ENCODE assay signal across 6 cellular contexts in the genomic region with DNA sequence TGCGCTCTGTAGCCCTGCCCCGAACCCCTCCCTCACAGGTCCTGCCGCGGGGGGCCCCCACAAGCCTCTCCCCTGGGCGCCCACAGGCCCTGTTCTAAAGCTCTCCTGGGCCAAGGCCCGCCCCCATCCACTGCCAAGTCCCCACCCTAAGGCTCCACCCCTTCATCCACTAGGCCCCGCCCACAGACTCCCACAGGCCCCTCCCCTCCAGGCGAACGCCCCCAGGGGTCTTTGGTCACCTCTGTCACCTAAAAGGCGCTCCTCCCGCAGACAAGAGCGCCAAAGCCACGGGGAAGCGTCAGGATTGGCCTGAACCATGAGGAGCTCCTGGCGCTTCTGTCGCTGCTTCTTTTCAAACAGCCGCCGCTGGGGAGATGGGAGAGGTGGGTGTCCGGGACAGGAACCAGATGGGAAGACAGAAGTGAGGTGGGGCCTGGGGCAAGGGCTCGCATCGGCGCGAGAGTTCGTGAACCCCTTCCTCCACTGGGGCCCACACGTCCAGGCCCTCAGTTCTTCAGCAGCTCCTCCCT. TPM values are rescaled to one million over a fixed set of nuclear protein-coding genes. Genes with fewer than 3 reads are reported as not detected.
DNase-seq lines count a peak whose midpoint lies in the region; ATAC-seq, FAIRE-seq and TF ChIP-seq lines count a peak whose summit lies in the region.

No MANE protein-coding gene starts in this region.

- H3K4me1 Mint-ChIP-seq in activated CD8-positive, alpha-beta T cell treated with anti-CD3 and anti-CD28 coated beads for 36 hours (ENCODE audit: low read depth) = peaks cover 24% of the 10 kb centered on the region
- peaks cover 32% of the 10 kb centered on the region for H3K4me1 Mint-ChIP-seq in endothelial cell (ENCODE audit: unreplicated experiment)

- CTCF ChIA-PET in A673 (lab: Charles Lee) = no interaction called here
- CTCF ChIA-PET in activated CD8-positive, alpha-beta T cell treated with anti-CD3 and anti-CD28 coated beads for 36 hours (lab: Charles Lee) = interaction anchor here (1.2 to 2.3 kb wide), 3 partner anchors 20 to 97 kb away, joined by 4 to 7 read pairs (median 6); a partner anchor contains a TSS

- H3K9me3 ChIP-seq in A673 (ENCODE audit: low read depth, low read length, poor library complexity, severe bottlenecking) (no peaks in the 10 kb centered on the region), iPS-15b (ENCODE audit: control insufficient read depth, insufficient read depth, low read length) (no peaks in the 10 kb centered on the region), upper lobe of right lung (no peaks in the 10 kb centered on the region)

- peak overlapping the region; percentile 59 for H3K4me3 Mint-ChIP-seq in activated CD8-positive, alpha-beta T cell treated with anti-CD3 and anti-CD28 coated beads for 36 hours
- H3K4me3 Mint-ChIP-seq in endothelial cell (ENCODE audit: unreplicated experiment) = no peak overlapping the region

- no peaks in the 10 kb centered on the region for H3K9me3 Mint-ChIP-seq in activated CD8-positive, alpha-beta T cell treated with anti-CD3 and anti-CD28 coated beads for 36 hours
- no peaks in the 10 kb centered on the region for H3K9me3 Mint-ChIP-seq in endothelial cell (ENCODE audit: unreplicated experiment)

- no peak overlapping the region for H3K27ac ChIP-seq in A673 (ENCODE audit: low read depth, low read length, poor library complexity, severe bottlenecking)
- peak overlapping the region; percentile 30 for H3K27ac ChIP-seq in upper lobe of right lung

- ATAC-seq in activated CD8-positive, alpha-beta T cell treated with anti-CD3 and anti-CD28 coated beads for 36 hours = peak; percentile 68
- peak; percentile 22 for ATAC-seq in upper lobe of right lung

- intact Hi-C loops in A673 (cut with micrococcal nuclease; ENCODE audit: unreplicated experiment) = no loop called here
- intact Hi-C loops in activated CD8-positive, alpha-beta T cell treated with anti-CD3 and anti-CD28 coated beads for 36 hours (cut with micrococcal nuclease) = no loop called here
- intact Hi-C loops in upper lobe of right lung (cut with DNase I) = no loop called here

- DNase-seq in A673 (ENCODE audit: low spot score) = peak; percentile 53
- peak; percentile 86 for DNase-seq in activated CD8-positive, alpha-beta T cell treated with anti-CD3 and anti-CD28 coated beads for 36 hours
- DNase-seq in upper lobe of right lung = peak; percentile 78
- no peak for DNase-seq in H54 (ENCODE audit: insufficient read length, low spot score)
- no peak for DNase-seq in endothelial cell (ENCODE audit: low spot score)

- TF ChIP-seq POLR2A in H54 (IDR thresholded peaks at IDR 0.05; ENCODE audit: low read depth, low read length) = no peak

- H3K36me3 ChIP-seq in A673 (ENCODE audit: insufficient read depth, low read length, poor library complexity, severe bottlenecking) = no peaks in the 10 kb centered on the region
- H3K36me3 ChIP-seq in iPS-15b (ENCODE audit: control insufficient read depth, insufficient read depth, low read length) = no peaks in the 10 kb centered on the region
- no peaks in the 10 kb centered on the region for H3K36me3 ChIP-seq in upper lobe of right lung

- no peak for TF ChIP-seq CTCF in A673 (conservative IDR thresholded peaks at IDR 0.05; ENCODE audit: low read depth, low read length)
- TF ChIP-seq CTCF in activated CD8-positive, alpha-beta T cell treated with anti-CD3 and anti-CD28 coated beads for 36 hours (IDR thresholded peaks at IDR 0.05) = no peak
- no peak for TF ChIP-seq CTCF in upper lobe of right lung (IDR thresholded peaks at IDR 0.05)
- no peak for TF ChIP-seq CTCF in endothelial cell (IDR thresholded peaks at IDR 0.05; ENCODE audit: unreplicated experiment)

- H3K36me3 Mint-ChIP-seq in activated CD8-positive, alpha-beta T cell treated with anti-CD3 and anti-CD28 coated beads for 36 hours (ENCODE audit: low read depth) = peaks cover 6% of the 10 kb centered on the region
- peaks cover 4% of the 10 kb centered on the region for H3K36me3 Mint-ChIP-seq in endothelial cell (ENCODE audit: low read depth, unreplicated experiment)

- H3K4me3 ChIP-seq in A673 (ENCODE audit: low read depth, low read length, poor library complexity, severe bottlenecking) (no peak overlapping the region), iPS-15b (ENCODE audit: low read depth, low read length) (peak overlapping the region; percentile 43), upper lobe of right lung (peak overlapping the region; percentile 42)

- FAIRE-seq in H54 (lab: Jason Lieb, UNC) = no peak

- no peaks in the 10 kb centered on the region for H3K4me1 ChIP-seq in A673 (ENCODE audit: insufficient read depth, low read length, poor library complexity, severe bottlenecking)
- H3K4me1 ChIP-seq in iPS-15b (ENCODE audit: control insufficient read depth, insufficient read depth, low read length) = no peaks in the 10 kb centered on the region
- peaks cover 20% of the 10 kb centered on the region for H3K4me1 ChIP-seq in upper lobe of right lung

- H3K27me3 Mint-ChIP-seq in activated CD8-positive, alpha-beta T cell treated with anti-CD3 and anti-CD28 coated beads for 36 hours = peaks cover 17% of the 10 kb centered on the region
- H3K27me3 Mint-ChIP-seq in endothelial cell (ENCODE audit: unreplicated experiment) = peaks cover 14% of the 10 kb centered on the region

- H3K9ac ChIP-seq in iPS-15b (ENCODE audit: low read depth, low read length) = no peak overlapping the region

- BruUV-seq in A673 (replicated peaks; lab: Mats Ljungman, UMichigan) = no TSS peak

- H3K27ac Mint-ChIP-seq in activated CD8-positive, alpha-beta T cell treated with anti-CD3 and anti-CD28 coated beads for 36 hours = peak overlapping the region; percentile 34
- no peak overlapping the region for H3K27ac Mint-ChIP-seq in endothelial cell (ENCODE audit: unreplicated experiment)

- POLR2A ChIA-PET in A673 (lab: Charles Lee; ENCODE audit: low non-redundant PET) = no interaction called here
- POLR2A ChIA-PET in activated CD8-positive, alpha-beta T cell treated with anti-CD3 and anti-CD28 coated beads for 36 hours (lab: Charles Lee) = interaction anchor here (1.0 to 2.1 kb wide), 5 partner anchors 15 to 70 kb away, joined by 3 to 10 read pairs (median 4); a partner anchor contains a TSS

- H3K27me3 ChIP-seq in A673 (replicated peaks; ENCODE audit: insufficient read depth, low read depth, low read length, poor library complexity) (no peaks in the 10 kb centered on the region), iPS-15b (ENCODE audit: control insufficient read depth, insufficient read depth, low read length) (no peaks in the 10 kb centered on the region), upper lobe of right lung (no peaks in the 10 kb centered on the region)

RNA-seq across cellular contexts. Expression of a gene that starts 2.3 kb away (rescaled TPM):
- total RNA-seq in A673 (2021) (not detected in 2 replicates), upper lobe of right lung (not detected), endothelial cell (ENCODE audit: unreplicated experiment) (4.3 TPM)
- under 1 TPM; 0.68 to 0.85 TPM for total RNA-seq in activated CD8-positive, alpha-beta T cell treated with anti-CD3 and anti-CD28 coated beads for 36 hours

RNA-seq across cellular contexts. Expression of a gene that starts 3.9 kb away (rescaled TPM):
- 86.7 and 109 TPM in 2 replicates for total RNA-seq in A673 (2021)
- 100 to 1,000 TPM; 102 to 114 TPM for total RNA-seq in activated CD8-positive, alpha-beta T cell treated with anti-CD3 and anti-CD28 coated beads for 36 hours
- 287 TPM for total RNA-seq in upper lobe of right lung
- total RNA-seq in endothelial cell (ENCODE audit: unreplicated experiment) = 244 TPM

RNA-seq across cellular contexts. Expression of a gene that starts 24.0 kb away (rescaled TPM):
- total RNA-seq in A673 (2021) (27.6 and 41.2 TPM in 2 replicates), upper lobe of right lung (80.9 TPM), endothelial cell (ENCODE audit: unreplicated experiment) (65.8 TPM)
- total RNA-seq in activated CD8-positive, alpha-beta T cell treated with anti-CD3 and anti-CD28 coated beads for 36 hours = 10 to 100 TPM; 77.8 to 81.2 TPM

RNA-seq across cellular contexts. Expression of a gene that starts 27.8 kb away (rescaled TPM):
- total RNA-seq in A673 (2021) (20.7 and 24.1 TPM in 2 replicates), upper lobe of right lung (16.0 TPM), endothelial cell (ENCODE audit: unreplicated experiment) (14.1 TPM)
- 1 to 10 TPM; 9.4 to 9.7 TPM for total RNA-seq in activated CD8-positive, alpha-beta T cell treated with anti-CD3 and anti-CD28 coated beads for 36 hours

RNA-seq across cellular contexts. Expression of a gene that starts 37.2 kb away (rescaled TPM):
- total RNA-seq in A673 (2021) (not detected in 2 replicates), upper lobe of right lung (3.0 TPM), endothelial cell (ENCODE audit: unreplicated experiment) (1.0 TPM)
- total RNA-seq in activated CD8-positive, alpha-beta T cell treated with anti-CD3 and anti-CD28 coated beads for 36 hours = 1 to 10 TPM; 1.4 to 2.8 TPM

Comparison
In these comparisons a context has a peak if more than half of its experiments do, and no peak if none do; other contexts are left out.
1. DNase-seq: peak in A673 (single experiment), activated CD8-positive, alpha-beta T cell treated with anti-CD3 and anti-CD28 coated beads for 36 hours (single experiment) and upper lobe of right lung (single experiment); none in H54 (single experiment) and endothelial cell (single experiment).